1 cellular context compared by ENCODE assay signal in genomic region chr20:62489186-62489939, GRCh38.
TF ChIP-seq lines count a peak whose summit lies in the region.

No MANE protein-coding gene starts in this region.

TF ChIP-seq in GM12878, 131 proteins besides CTCF, POLR2A, EP300 and RAD21 (continued from another document):
- no peak for TF ChIP-seq MAX (IDR thresholded peaks at IDR 0.05; ENCODE audit: low read depth, low read length)
- TF ChIP-seq NFXL1 (IDR thresholded peaks at IDR 0.05; ENCODE audit: borderline replicate concordance) = no peak
- no peak for TF ChIP-seq RCOR1 (conservative IDR thresholded peaks at IDR 0.05; ENCODE audit: low read depth, low read length)
- no peak for TF ChIP-seq BCLAF1 (IDR thresholded peaks at IDR 0.05)
- no peak for TF ChIP-seq ATF2 (IDR thresholded peaks at IDR 0.05; ENCODE audit: low read length)
- no peak for TF ChIP-seq SUPT20H (IDR thresholded peaks at IDR 0.05; ENCODE audit: borderline replicate concordance, control insufficient read depth, low read depth, low read length)
- TF ChIP-seq MLLT1 (IDR thresholded peaks at IDR 0.05) = no peak
- no peak for TF ChIP-seq HDAC2 (IDR thresholded peaks at IDR 0.05)
- no peak for TF ChIP-seq ZBED1 (IDR thresholded peaks at IDR 0.05; ENCODE audit: borderline replicate concordance)
- no peak for TF ChIP-seq ZBTB11 (CRISPR knock-in tag; IDR thresholded peaks at IDR 0.05)
- no peak for TF ChIP-seq ZBTB40 (IDR thresholded peaks at IDR 0.05; ENCODE audit: borderline replicate concordance)
- TF ChIP-seq NR2C1 (IDR thresholded peaks at IDR 0.05) = no peak
- TF ChIP-seq FOS (IDR thresholded peaks at IDR 0.05; ENCODE audit: borderline replicate concordance, extremely low read depth, insufficient read length) = no peak
